Comparison of ENCODE assay signal across 15 cellular contexts in the genomic region with DNA sequence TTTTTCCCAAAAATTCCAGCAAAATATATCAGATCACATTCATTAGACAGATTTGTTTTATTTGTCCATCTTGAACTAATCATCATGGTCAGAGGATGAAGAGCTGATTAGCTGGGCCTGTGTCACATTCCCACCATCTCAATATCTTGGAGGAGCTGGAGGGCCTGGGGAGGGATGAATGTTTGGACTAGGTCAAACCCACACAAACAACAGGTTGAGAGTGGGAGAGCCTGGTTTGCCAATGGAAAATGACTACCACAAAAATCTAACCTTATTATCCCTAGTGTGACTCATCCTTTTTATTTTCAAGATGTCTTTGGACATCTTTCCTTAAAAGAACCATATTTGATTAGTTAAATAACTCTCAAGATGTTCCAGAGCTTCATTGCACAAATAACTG.
DNase-seq lines count a peak whose midpoint lies in the region; ATAC-seq and TF ChIP-seq lines count a peak whose summit lies in the region.
"Had no signal": no experiment of that assay in that cellular context is flagged by ENCODE, and none has a peak within 500 bp of the region (broad histone marks: within the 10 kb centered on the region; RNA-seq: fewer than 3 reads in every experiment).

No MANE protein-coding gene starts in this region.

- CTCF ChIA-PET in activated CD8-positive, alpha-beta T cell treated with anti-CD3 and anti-CD28 coated beads, Interleukin-2, amount 10 ng/mL, durations not matched to agents 7 days and 5 days (lab: Charles Lee): no interaction called here

- H2BK12ac ChIP-seq in mesenchymal stem cell (ENCODE audit: low read length in 2 of 2): no peak overlapping the region

- H3K27ac ChIP-seq in mesenchymal stem cell (ENCODE audit: low read length, poor library complexity, severe bottlenecking) (no peak overlapping the region), body of pancreas (peak overlapping the region in 1 of 4 donors; percentile 3)
- H3K27ac ChIP-seq: SJSA1 had no signal

- no peak overlapping the region for H3K4me3 Mint-ChIP-seq in activated T-helper 2 cell treated with anti-CD3 and anti-CD28 coated beads, Interferon-gamma antibody, Interleukin-2, Interleukin-4, amounts not matched to agents 10 μg/mL and 5 μg/mL and 100 μg/mL, durations not matched to agents 14 hours and 24 hours and 36 hours (ENCODE audit: low read depth)
- H3K4me3 Mint-ChIP-seq in activated CD8-positive, alpha-beta T cell treated with anti-CD3 and anti-CD28 coated beads, Interleukin-2, amount 10 ng/mL, durations not matched to agents 7 days and 5 days: no peak overlapping the region
- H3K4me3 Mint-ChIP-seq: IgD-negative memory B cell had no signal

- H4K8ac ChIP-seq in mesenchymal stem cell (ENCODE audit: low read length): no peak overlapping the region

- POLR2A ChIA-PET in activated CD8-positive, alpha-beta T cell treated with anti-CD3 and anti-CD28 coated beads, Interleukin-2, amount 10 ng/mL, durations not matched to agents 7 days and 5 days (lab: Charles Lee): no interaction called here

- ATAC-seq in body of pancreas (no peak), HG03342 (IDR thresholded peaks at IDR 0.05; ENCODE audit: unreplicated experiment) (no peak)
- no peak for ATAC-seq in activated CD8-positive, alpha-beta T cell treated with anti-CD3 and anti-CD28 coated beads, Interleukin-2, amount 10 ng/mL, durations not matched to agents 7 days and 5 days
- ATAC-seq: PC-3 had no signal

- no peak overlapping the region for H3K4me3 ChIP-seq in mesenchymal stem cell (ENCODE audit: insufficient read depth in 1 of 2, low read depth in 1 of 2, low read length in 2 of 2)
- no peak overlapping the region for H3K4me3 ChIP-seq in body of pancreas
- H3K4me3 ChIP-seq: SJSA1 had no signal

- H3K36me3 Mint-ChIP-seq in activated T-helper 2 cell treated with anti-CD3 and anti-CD28 coated beads, Interferon-gamma antibody, Interleukin-2, Interleukin-4, amounts not matched to agents 10 μg/mL and 5 μg/mL and 100 μg/mL, durations not matched to agents 14 hours and 24 hours and 36 hours (ENCODE audit: low read depth): no peaks in the 10 kb centered on the region
- no peaks in the 10 kb centered on the region for H3K36me3 Mint-ChIP-seq in activated CD8-positive, alpha-beta T cell treated with anti-CD3 and anti-CD28 coated beads, Interleukin-2, amount 10 ng/mL, durations not matched to agents 7 days and 5 days (ENCODE audit: low read depth)
- H3K36me3 Mint-ChIP-seq: IgD-negative memory B cell had no signal

- no peaks in the 10 kb centered on the region for H3K36me3 ChIP-seq in mesenchymal stem cell (ENCODE audit: control insufficient read depth in 1 of 2, insufficient read depth in 2 of 2, low read depth in 1 of 2, low read length in 2 of 2)
- no peaks in the 10 kb centered on the region for H3K36me3 ChIP-seq in body of pancreas (replicated peaks in 1 of 2; ENCODE audit: insufficient read depth in 1 of 2, low read depth in 2 of 2)
- H3K36me3 ChIP-seq: SJSA1 had no signal

- no peak overlapping the region for H3K18ac ChIP-seq in mesenchymal stem cell (ENCODE audit: low read depth in 1 of 2, low read length in 2 of 2)

- DNase-seq in EL (peak; percentile 13), amniotic epithelial cell (ENCODE audit: low read depth) (peak; percentile 33), mesenchymal stem cell (no peak), body of pancreas (no peak)
- DNase-seq in activated T-helper 2 cell treated with anti-CD3 and anti-CD28 coated beads, Interferon-gamma antibody, Interleukin-2, Interleukin-4, amounts not matched to agents 10 μg/mL and 5 μg/mL and 100 μg/mL, durations not matched to agents 14 hours and 24 hours and 36 hours (ENCODE audit: low spot score): no peak
- DNase-seq in activated CD8-positive, alpha-beta T cell treated with anti-CD3 and anti-CD28 coated beads, Interleukin-2, amount 10 ng/mL, durations not matched to agents 7 days and 5 days: no peak
- DNase-seq: DMS79, GDM1, H7, MV-4-11, NCI-H2107, PC-3 had no signal

- no peaks in the 10 kb centered on the region for H3K9me3 Mint-ChIP-seq in activated T-helper 2 cell treated with anti-CD3 and anti-CD28 coated beads, Interferon-gamma antibody, Interleukin-2, Interleukin-4, amounts not matched to agents 10 μg/mL and 5 μg/mL and 100 μg/mL, durations not matched to agents 14 hours and 24 hours and 36 hours
- no peaks in the 10 kb centered on the region for H3K9me3 Mint-ChIP-seq in activated CD8-positive, alpha-beta T cell treated with anti-CD3 and anti-CD28 coated beads, Interleukin-2, amount 10 ng/mL, durations not matched to agents 7 days and 5 days (ENCODE audit: insufficient read depth)
- H3K9me3 Mint-ChIP-seq: IgD-negative memory B cell had no signal

- H2BK120ac ChIP-seq in mesenchymal stem cell (ENCODE audit: low read depth, low read length): no peak overlapping the region

- no peaks in the 10 kb centered on the region for H3K79me1 ChIP-seq in mesenchymal stem cell (replicated peaks; ENCODE audit: low read length, poor library complexity, severe bottlenecking)

- no peak overlapping the region for H3K23ac ChIP-seq in mesenchymal stem cell (ENCODE audit: low read length in 2 of 2)

- no peak overlapping the region for H3K14ac ChIP-seq in mesenchymal stem cell (ENCODE audit: low read length in 2 of 2)

- no peak overlapping the region for H2BK5ac ChIP-seq in mesenchymal stem cell (ENCODE audit: low read depth, low read length, poor library complexity, severe bottlenecking)

- H3K9ac ChIP-seq in mesenchymal stem cell (ENCODE audit: low read length): no peak overlapping the region

- H3K9me3 ChIP-seq in mesenchymal stem cell (ENCODE audit: control insufficient read depth, low read length) (no peaks in the 10 kb centered on the region), body of pancreas (no peaks in the 10 kb centered on the region)
- H3K9me3 ChIP-seq: SJSA1 had no signal

- no peak for TF ChIP-seq CTCF in body of pancreas (IDR thresholded peaks at IDR 0.05)

- no peak overlapping the region for H3K4me2 ChIP-seq in mesenchymal stem cell (ENCODE audit: low read length, poor library complexity, severe bottlenecking)

- no peaks in the 10 kb centered on the region for H3K4me1 Mint-ChIP-seq in activated T-helper 2 cell treated with anti-CD3 and anti-CD28 coated beads, Interferon-gamma antibody, Interleukin-2, Interleukin-4, amounts not matched to agents 10 μg/mL and 5 μg/mL and 100 μg/mL, durations not matched to agents 14 hours and 24 hours and 36 hours (ENCODE audit: low read depth)
- H3K4me1 Mint-ChIP-seq in activated CD8-positive, alpha-beta T cell treated with anti-CD3 and anti-CD28 coated beads, Interleukin-2, amount 10 ng/mL, durations not matched to agents 7 days and 5 days (ENCODE audit: low read depth): no peaks in the 10 kb centered on the region
- H3K4me1 Mint-ChIP-seq: IgD-negative memory B cell had no signal

- no peaks in the 10 kb centered on the region for H3K27me3 ChIP-seq in mesenchymal stem cell (ENCODE audit: control insufficient read depth in 1 of 2, insufficient read depth in 1 of 2, low read length in 2 of 2)
- H3K27me3 ChIP-seq in body of pancreas: no peaks in the 10 kb centered on the region
- H3K27me3 ChIP-seq: SJSA1 had no signal

- H3K4me1 ChIP-seq in mesenchymal stem cell (ENCODE audit: control insufficient read depth, insufficient read depth, low read depth, low read length) (no peaks in the 10 kb centered on the region), body of pancreas (peaks cover 31% of the 10 kb centered on the region)
- H3K4me1 ChIP-seq: SJSA1 had no signal

- H3K4ac ChIP-seq in mesenchymal stem cell (ENCODE audit: low read depth in 1 of 2, low read length in 2 of 2): no peak overlapping the region

- no peak for TF ChIP-seq POLR2A in body of pancreas (IDR thresholded peaks at IDR 0.05)

- H2AK5ac ChIP-seq in mesenchymal stem cell (ENCODE audit: low read length, severe bottlenecking): no peak overlapping the region

- H2AFZ ChIP-seq in mesenchymal stem cell (ENCODE audit: low read depth, low read length): no peak overlapping the region

- no peaks in the 10 kb centered on the region for H3K27me3 Mint-ChIP-seq in activated T-helper 2 cell treated with anti-CD3 and anti-CD28 coated beads, Interferon-gamma antibody, Interleukin-2, Interleukin-4, amounts not matched to agents 10 μg/mL and 5 μg/mL and 100 μg/mL, durations not matched to agents 14 hours and 24 hours and 36 hours (ENCODE audit: low read depth)
- H3K27me3 Mint-ChIP-seq in activated CD8-positive, alpha-beta T cell treated with anti-CD3 and anti-CD28 coated beads, Interleukin-2, amount 10 ng/mL, durations not matched to agents 7 days and 5 days (ENCODE audit: low read depth): peaks cover 6% of the 10 kb centered on the region

- H3K27ac Mint-ChIP-seq in activated T-helper 2 cell treated with anti-CD3 and anti-CD28 coated beads, Interferon-gamma antibody, Interleukin-2, Interleukin-4, amounts not matched to agents 10 μg/mL and 5 μg/mL and 100 μg/mL, durations not matched to agents 14 hours and 24 hours and 36 hours: no peak overlapping the region
- no peak overlapping the region for H3K27ac Mint-ChIP-seq in activated CD8-positive, alpha-beta T cell treated with anti-CD3 and anti-CD28 coated beads, Interleukin-2, amount 10 ng/mL, durations not matched to agents 7 days and 5 days
- H3K27ac Mint-ChIP-seq: IgD-negative memory B cell had no signal

- H2BK15ac ChIP-seq in mesenchymal stem cell (ENCODE audit: low read depth, poor library complexity, severe bottlenecking): peak overlapping the region; percentile 33

- no peak overlapping the region for H4K91ac ChIP-seq in mesenchymal stem cell (ENCODE audit: low read length)

- intact Hi-C loops in body of pancreas (cut with DNase I): no loop called here
- intact Hi-C loops in activated T-helper 2 cell treated with anti-CD3 and anti-CD28 coated beads, Interferon-gamma antibody, Interleukin-2, Interleukin-4, amounts not matched to agents 10 μg/mL and 5 μg/mL and 100 μg/mL, durations not matched to agents 14 hours and 24 hours and 36 hours (cut with micrococcal nuclease): loop anchor here (5.0 kb wide), 1 partner anchor 551 kb away; no protein-coding TSS in a partner anchor

Comparison
In these comparisons a context has a peak if more than half of its experiments do, and no peak if none do; other contexts are left out.
1. DNase-seq: peak in EL (single experiment) and amniotic epithelial cell (single experiment); none in mesenchymal stem cell (single experiment), body of pancreas (0 of 4), activated T-helper 2 cell treated with anti-CD3 and anti-CD28 coated beads, Interferon-gamma antibody, Interleukin-2, Interleukin-4, amounts not matched to agents 10 μg/mL and 5 μg/mL and 100 μg/mL, durations not matched to agents 14 hours and 24 hours and 36 hours (single experiment) and activated CD8-positive, alpha-beta T cell treated with anti-CD3 and anti-CD28 coated beads, Interleukin-2, amount 10 ng/mL, durations not matched to agents 7 days and 5 days (single experiment).